23 cellular contexts compared by ENCODE assay signal in the genomic region with DNA sequence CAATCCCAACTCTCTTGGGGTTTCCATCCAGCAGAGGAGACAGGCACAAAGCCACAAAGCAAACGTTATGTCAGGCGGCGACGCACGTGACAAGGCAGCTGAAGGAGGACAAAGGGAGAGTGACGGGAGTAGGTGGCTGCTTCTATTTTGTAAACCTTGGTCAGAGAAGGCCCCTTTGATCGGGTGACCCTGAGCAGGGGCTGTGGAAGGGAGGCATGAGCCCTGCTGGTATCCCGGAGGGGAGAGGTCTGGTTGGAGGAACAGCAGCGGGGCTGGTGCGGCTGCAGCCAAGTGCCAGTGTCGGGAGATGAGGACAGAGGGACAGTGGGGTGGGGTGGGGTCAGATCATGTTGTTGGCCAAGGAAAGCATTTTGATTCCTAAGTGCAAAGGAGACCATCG. TPM values are rescaled to one million over a fixed set of nuclear protein-coding genes. Genes with fewer than 3 reads are reported as not detected.
DNase-seq lines count a peak whose midpoint lies in the region; ATAC-seq and TF ChIP-seq lines count a peak whose summit lies in the region.
"Had no signal": no experiment of that assay in that cellular context is flagged by ENCODE, and none has a peak within 500 bp of the region (broad histone marks: within the 10 kb centered on the region; RNA-seq: fewer than 3 reads in every experiment).

No MANE protein-coding gene starts in this region.

- H3K4ac ChIP-seq in H9 (ENCODE audit: low read depth, low read length), result no peak overlapping the region

- no peak overlapping the region for H3K4me2 ChIP-seq in H9 (ENCODE audit: insufficient read depth, insufficient read length, low read length)
- H3K4me2 ChIP-seq: PC-9 had no signal

- CTCF ChIA-PET in activated CD8-positive, alpha-beta memory T cell treated with anti-CD3 and anti-CD28 coated beads, Interleukin-2, amount 10 ng/mL, durations not matched to agents 7 days and 5 days (lab: Charles Lee), result no interaction called here

- H3K4me3 Mint-ChIP-seq in activated CD8-positive, alpha-beta memory T cell treated with anti-CD3 and anti-CD28 coated beads, Interleukin-2, amount 10 ng/mL, durations not matched to agents 7 days and 5 days, result no peak overlapping the region
- H3K4me3 Mint-ChIP-seq in H9, result no peak overlapping the region
- H3K4me3 Mint-ChIP-seq: CD14-positive monocyte had no signal

- H3K4me1 ChIP-seq in stomach (peaks cover 0 to 5% (median 0%) of the 10 kb centered on the region in 4 donors), H9 (ENCODE audit: insufficient read depth, low read length) (no peaks in the 10 kb centered on the region)

- H3K27ac ChIP-seq in stomach, result no peak overlapping the region
- H3K27ac ChIP-seq in H9 (ENCODE audit: insufficient read length, low read depth, low read length), result no peak overlapping the region
- H3K27ac ChIP-seq: 22Rv1, GM23248, PC-9, RWPE1 had no signal

- H3K9me3 Mint-ChIP-seq in activated CD8-positive, alpha-beta memory T cell treated with anti-CD3 and anti-CD28 coated beads, Interleukin-2, amount 10 ng/mL, durations not matched to agents 7 days and 5 days (ENCODE audit: low read depth), result no peaks in the 10 kb centered on the region
- H3K9me3 Mint-ChIP-seq in H9, result no peaks in the 10 kb centered on the region
- H3K9me3 Mint-ChIP-seq: CD14-positive monocyte had no signal

- no peak overlapping the region for H2BK20ac ChIP-seq in H9 (ENCODE audit: low read depth, low read length, poor library complexity, severe bottlenecking)

- peaks cover 8% of the 10 kb centered on the region for H3K4me1 Mint-ChIP-seq in activated CD8-positive, alpha-beta memory T cell treated with anti-CD3 and anti-CD28 coated beads, Interleukin-2, amount 10 ng/mL, durations not matched to agents 7 days and 5 days
- peaks cover 13 to 27% of the 10 kb centered on the region in 2 experiments for H3K4me1 Mint-ChIP-seq in H9
- H3K4me1 Mint-ChIP-seq: CD14-positive monocyte had no signal

- no peak overlapping the region for H4K8ac ChIP-seq in H9 (replicated peaks; ENCODE audit: insufficient read length, low read depth, low read length)

- H3K27ac Mint-ChIP-seq in activated CD8-positive, alpha-beta memory T cell treated with anti-CD3 and anti-CD28 coated beads, Interleukin-2, amount 10 ng/mL, durations not matched to agents 7 days and 5 days, result no peak overlapping the region
- H3K27ac Mint-ChIP-seq in H9, result peak overlapping the region in 1 of 3 experiments; percentile 76; a peak in 1 of 7 replicates

- H3K23ac ChIP-seq in H9 (ENCODE audit: insufficient read length, low read depth, low read length), result no peak overlapping the region

- H3T11ph ChIP-seq in H9 (ENCODE audit: low read length), result no peak overlapping the region

- H3K36me3 Mint-ChIP-seq in activated CD8-positive, alpha-beta memory T cell treated with anti-CD3 and anti-CD28 coated beads, Interleukin-2, amount 10 ng/mL, durations not matched to agents 7 days and 5 days, result no peaks in the 10 kb centered on the region
- H3K36me3 Mint-ChIP-seq in H9 (ENCODE audit: insufficient read depth in 1 of 3, low read depth in 3 of 3), result no peaks in the 10 kb centered on the region
- H3K36me3 Mint-ChIP-seq: CD14-positive monocyte had no signal

- no peak overlapping the region for H4K5ac ChIP-seq in H9 (ENCODE audit: insufficient read length, low read depth, low read length)

- H3K27me3 Mint-ChIP-seq in activated CD8-positive, alpha-beta memory T cell treated with anti-CD3 and anti-CD28 coated beads, Interleukin-2, amount 10 ng/mL, durations not matched to agents 7 days and 5 days, result peaks cover 52% of the 10 kb centered on the region
- peaks cover 45% of the 10 kb centered on the region for H3K27me3 Mint-ChIP-seq in H9 (ENCODE audit: low read depth)

- peaks cover 0 to 54% (median 2%) of the 10 kb centered on the region in 3 donors for H3K27me3 ChIP-seq in stomach
- H3K27me3 ChIP-seq in H9 (ENCODE audit: insufficient read depth, low read length), result no peaks in the 10 kb centered on the region

- H2AK5ac ChIP-seq in H9 (ENCODE audit: insufficient read length, low read length), result no peak overlapping the region

- no peak overlapping the region for H2BK15ac ChIP-seq in H9 (ENCODE audit: low read depth, low read length)

- H2BK12ac ChIP-seq in H9 (ENCODE audit: insufficient read length, low read depth, low read length), result no peak overlapping the region

- 40 to 67% (median 48%) methylated on average over 11 to 12 of the region's 12 CpGs for WGBS in stomach, 5 donors
- no CpG with 5 or more reads among the region's 12 CpGs for WGBS in H9 (ENCODE audit: extremely low coverage, insufficient read length, low lambda C conversion rate)

- no peak overlapping the region for H3K56ac ChIP-seq in H9 (ENCODE audit: insufficient read length, low read depth, low read length)

- intact Hi-C loops in stomach (cut with DNase I; ENCODE audit: low total_unique reads), result no loop called here

- H3K9ac ChIP-seq in H9 (ENCODE audit: extremely low read depth, insufficient read length, low read length), result no peak overlapping the region
- H3K9ac ChIP-seq: GM23248 had no signal

- H3K23me2 ChIP-seq in H9 (ENCODE audit: insufficient read length, low read depth, low read length, poor library complexity, severe bottlenecking), result no peaks in the 10 kb centered on the region

- H3K4me3 ChIP-seq in stomach, result no peak overlapping the region
- H3K4me3 ChIP-seq: GM23248, PC-9 had no signal

- DNase-seq in DMS53 (lab: John Stamatoyannopoulos, UW) (peak; percentile 24), DMS53 treated with DMSO at 0.1 percent for 48 hours (lab: John Stamatoyannopoulos, UW; ENCODE audit: unreplicated experiment) (no peak), mesenteric fat pad (ENCODE audit: low spot score) (peak; percentile 73), stomach (peak; percentile 3), DMS153 treated with DMSO at 0.1 percent for 48 hours (lab: John Stamatoyannopoulos, UW; ENCODE audit: unreplicated experiment) (no peak), H9 (no peak), NCI-H524 (lab: John Stamatoyannopoulos, UW) (no peak)
- DNase-seq in activated CD8-positive, alpha-beta memory T cell treated with anti-CD3 and anti-CD28 coated beads, Interleukin-2, amount 10 ng/mL, durations not matched to agents 7 days and 5 days, result peak; percentile 19
- DNase-seq: AML-193, GDM1, GM23248, KG1, MV-4-11, NCI-H1417, NCI-H187, NCI-H2227 treated with DMSO at 0.1 percent for 48 hours, NCI-H524 treated with DMSO at 0.1 percent for 48 hours, PC-9, SIG-M5 had no signal

- no peaks in the 10 kb centered on the region for H4K20me1 ChIP-seq in H9 (ENCODE audit: control insufficient read depth, insufficient read depth, insufficient read length)

- no peaks in the 10 kb centered on the region for H3K36me3 ChIP-seq in stomach

- no peak overlapping the region for H2BK5ac ChIP-seq in H9 (ENCODE audit: insufficient read length, low read length)

- H3K14ac ChIP-seq in H9 (ENCODE audit: insufficient read depth, low read length), result no peak overlapping the region

- no peak for TF ChIP-seq EP300 in stomach (IDR thresholded peaks at IDR 0.05)

- H2AFZ ChIP-seq in H9 (ENCODE audit: low read length), result no peak overlapping the region
- H2AFZ ChIP-seq: GM23248, PC-9 had no signal

- H3K79me1 ChIP-seq in H9 (ENCODE audit: insufficient read depth, low read depth, low read length, poor library complexity, severe bottlenecking), result no peaks in the 10 kb centered on the region

- H3K18ac ChIP-seq in H9 (ENCODE audit: insufficient read length, low read depth, low read length), result no peak overlapping the region

- no peak overlapping the region for H2BK120ac ChIP-seq in H9 (ENCODE audit: low read depth, low read length, poor library complexity, severe bottlenecking)

- no peaks in the 10 kb centered on the region for H3K79me2 ChIP-seq in H9 (ENCODE audit: insufficient read depth, low read length)

- ATAC-seq in activated CD8-positive, alpha-beta memory T cell treated with anti-CD3 and anti-CD28 coated beads, Interleukin-2, amount 10 ng/mL, durations not matched to agents 7 days and 5 days, result no peak
- ATAC-seq: HCT116 had no signal

- TF ChIP-seq POLR2A in stomach (IDR thresholded peaks at IDR 0.05), result no peak

- TF ChIP-seq CTCF in stomach (IDR thresholded peaks at IDR 0.05), result no peak
- no peak for TF ChIP-seq CTCF in H9 (conservative IDR thresholded peaks at IDR 0.05)

- no peaks in the 10 kb centered on the region for H3K9me3 ChIP-seq in stomach
- H3K9me3 ChIP-seq in H9 (ENCODE audit: control insufficient read depth, low read depth, low read length), result no peaks in the 10 kb centered on the region

- H4K91ac ChIP-seq in H9 (ENCODE audit: insufficient read length, low read depth, low read length), result no peak overlapping the region

RNA-seq across cellular contexts. Expression of a gene that starts 17.2 kb away (rescaled TPM):
- not detected for total RNA-seq in activated CD8-positive, alpha-beta memory T cell treated with anti-CD3 and anti-CD28 coated beads, Interleukin-2, amount 10 ng/mL, durations not matched to agents 7 days and 5 days
- total RNA-seq in mesenteric fat pad, result not detected
- not detected for total RNA-seq in stomach
- polyA plus RNA-seq in stomach, result not detected
- not detected in 2 replicates for total RNA-seq in H9 (2021)
- total RNA-seq: GM23248, PC-9 had no signal
- polyA plus RNA-seq: CD14-positive monocyte, GM23248 had no signal

Comparison
In these comparisons a context has a peak if more than half of its experiments do, and no peak if none do; other contexts are left out.
1. DNase-seq: peak in DMS53 (single experiment), activated CD8-positive, alpha-beta memory T cell treated with anti-CD3 and anti-CD28 coated beads, Interleukin-2, amount 10 ng/mL, durations not matched to agents 7 days and 5 days (single experiment), mesenteric fat pad (single experiment) and stomach (single experiment); none in DMS53 treated with DMSO at 0.1 percent for 48 hours (single experiment), DMS153 treated with DMSO at 0.1 percent for 48 hours (single experiment), H9 (single experiment) and NCI-H524 (0 of 2).